8 cellular contexts compared by ENCODE assay signal in genomic region chr5:159097461-159098284, GRCh38. TPM values are rescaled to one million over a fixed set of nuclear protein-coding genes. Genes with fewer than 3 reads are reported as not detected.
DNase-seq lines count a peak whose midpoint lies in the region; ATAC-seq and TF ChIP-seq lines count a peak whose summit lies in the region.

No MANE protein-coding gene starts in this region.

- H3K36me3 ChIP-seq in MM.1S (replicated peaks; ENCODE audit: insufficient read depth, low read length) (no peaks in the 10 kb centered on the region), colonic mucosa (no peaks in the 10 kb centered on the region)

- H3K9ac ChIP-seq in MM.1S (ENCODE audit: low read length) (no peak overlapping the region), colonic mucosa (ENCODE audit: low read depth in 2 of 2, low read length in 2 of 2) (peak overlapping the region; percentile 58 to 63)

- H3K4me3 ChIP-seq in GM12875 (ENCODE audit: low read depth, low read length) (peak overlapping the region; percentile 65), MM.1S (ENCODE audit: low read length) (peak overlapping the region; percentile 66; the same call in 1 of the 2 replicates), colonic mucosa (peak overlapping the region; percentile 24)

- peak overlapping the region; percentile 97 for H3K4me2 ChIP-seq in MM.1S (ENCODE audit: low read depth, low read length)

- H3K9me2 ChIP-seq in MM.1S (replicated peaks; ENCODE audit: insufficient read depth, low read length), result no peaks in the 10 kb centered on the region

- intact Hi-C loops in colonic mucosa (cut with DNase I), result no loop called here

- H3K27me3 ChIP-seq in MM.1S (replicated peaks; ENCODE audit: insufficient read depth, low read length) (peaks cover 27% of the 10 kb centered on the region), colonic mucosa (peaks cover 58% of the 10 kb centered on the region)

- H3F3A ChIP-seq in MM.1S (ENCODE audit: insufficient read depth, low read length), result no peaks in the 10 kb centered on the region

- no peak for ATAC-seq in GM19452 (IDR thresholded peaks at IDR 0.05; ENCODE audit: unreplicated experiment)
- no peak for ATAC-seq in HG02884 (IDR thresholded peaks at IDR 0.05; ENCODE audit: unreplicated experiment)

- DNase-seq in MM.1S, result no peak
- no peak for DNase-seq in colonic mucosa
- DNase-seq in myocyte (ENCODE audit: low read depth), result peak; percentile 62
- DNase-seq in LoVo (ENCODE audit: low spot score), result no peak
- DNase-seq in stimulated activated CD4-positive, alpha-beta T cell treated with anti-CD3 and anti-CD28 coated beads, Interleukin-4, amount 100 ng/mL, for 4 hours, result no peak

- H3K9me3 ChIP-seq in MM.1S (replicated peaks; ENCODE audit: insufficient read depth, low read length) (no peaks in the 10 kb centered on the region), colonic mucosa (no peaks in the 10 kb centered on the region)

- no peak overlapping the region for H2AFZ ChIP-seq in MM.1S (ENCODE audit: low read length)

- H4K20me1 ChIP-seq in MM.1S (ENCODE audit: insufficient read depth, low read length), result no peaks in the 10 kb centered on the region

- H3K4me1 ChIP-seq in MM.1S (ENCODE audit: low read length) (peaks cover 6% of the 10 kb centered on the region; the same call in 1 of the 2 replicates), colonic mucosa (no peaks in the 10 kb centered on the region)

- TF ChIP-seq CTCF in GM12875 (IDR thresholded peaks at IDR 0.05; ENCODE audit: borderline replicate concordance, insufficient read depth, low read depth, low read length) (no peak), MM.1S (IDR thresholded peaks at IDR 0.05; ENCODE audit: low read length) (no peak), colonic mucosa (IDR thresholded peaks at IDR 0.05) (no peak)

- H3K27ac ChIP-seq in MM.1S (ENCODE audit: low read length) (no peak overlapping the region), colonic mucosa (peak overlapping the region; percentile 57)

- H3K79me2 ChIP-seq in MM.1S (ENCODE audit: low read length), result no peaks in the 10 kb centered on the region

RNA-seq across cellular contexts. Expression of gene EBF1, which starts 2.0 kb away (rescaled TPM):
- 1 to 10 TPM; 1.5 to 4.8 TPM for total RNA-seq in colonic mucosa
- 4.9 and 5.5 TPM in 2 replicates for total RNA-seq in myocyte
- 7.0 TPM for polyA plus RNA-seq in myocyte (2012)
